16 cellular contexts compared by ENCODE assay signal in the genomic region with DNA sequence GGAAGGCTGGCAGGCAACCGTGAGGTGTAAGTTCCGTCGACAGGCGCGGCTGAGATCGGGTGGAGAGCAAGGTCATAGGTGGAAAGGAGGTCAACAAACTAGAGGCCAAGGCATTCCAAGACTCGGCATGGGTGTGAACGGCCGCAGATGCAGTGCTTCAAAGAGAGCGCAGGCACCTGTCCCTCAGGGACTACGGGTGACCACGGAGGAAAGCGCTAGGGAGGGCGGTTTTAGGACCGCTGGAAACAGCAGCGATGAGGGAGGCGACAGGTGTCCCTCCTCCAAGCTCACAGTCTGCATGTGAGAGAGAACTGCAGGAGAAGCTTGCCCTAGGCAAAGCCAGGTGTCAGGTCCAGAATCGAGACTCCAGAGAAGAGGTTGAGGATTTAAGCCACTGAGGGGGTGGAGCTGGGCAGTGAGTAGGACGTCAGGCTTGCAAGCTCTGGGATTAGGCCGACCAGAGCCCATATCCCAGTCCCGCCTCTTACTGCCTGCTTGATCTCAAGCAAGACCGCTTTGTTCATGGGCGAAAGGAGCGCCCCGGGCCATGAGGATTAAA. TPM values are rescaled to one million over a fixed set of nuclear protein-coding genes. Genes with fewer than 3 reads are reported as not detected.
DNase-seq lines count a peak whose midpoint lies in the region; ATAC-seq and TF ChIP-seq lines count a peak whose summit lies in the region.
"Had no signal": no experiment of that assay in that cellular context is flagged by ENCODE, and none has a peak within 500 bp of the region (broad histone marks: within the 10 kb centered on the region; RNA-seq: fewer than 3 reads in every experiment).

No MANE protein-coding gene starts in this region.

- H3K4me1 Mint-ChIP-seq in natural killer cell, result peaks cover 16 to 21% of the 10 kb centered on the region in 2 donors
- peaks cover 19% of the 10 kb centered on the region in 2 donors for H3K4me1 Mint-ChIP-seq in natural killer cell treated with Interleukin-12 subunit alpha and Interleukin-12 subunit beta and Interleukin-15 and Interleukin-18, amount 100 ng/mL, for 72 hours (ENCODE audit: low read depth in 2 of 2)
- peaks cover 12 to 24% of the 10 kb centered on the region in 2 donors for H3K4me1 Mint-ChIP-seq in immature natural killer cell
- H3K4me1 Mint-ChIP-seq in type B pancreatic cell (ENCODE audit: unreplicated experiment), result peaks cover 4% of the 10 kb centered on the region
- peaks cover 25% of the 10 kb centered on the region for H3K4me1 Mint-ChIP-seq in activated CD8-positive, alpha-beta T cell treated with anti-CD3 and anti-CD28 coated beads, Interleukin-2, amount 10 ng/mL, durations not matched to agents 7 days and 5 days (ENCODE audit: low read depth)

- TF ChIP-seq CTCF in natural killer cell (IDR thresholded peaks at IDR 0.05) (no peak), type B pancreatic cell (conservative IDR thresholded peaks at IDR 0.05) (no peak), A673 (conservative IDR thresholded peaks at IDR 0.05; ENCODE audit: low read depth, low read length) (no peak)

- CTCF ChIA-PET in A673 (lab: Charles Lee), result no interaction called here
- CTCF ChIA-PET in activated CD8-positive, alpha-beta T cell treated with anti-CD3 and anti-CD28 coated beads, Interleukin-2, amount 10 ng/mL, durations not matched to agents 7 days and 5 days (lab: Charles Lee), result interaction anchor here (1.4 to 2.1 kb wide), 2 partner anchors 30 to 62 kb away, joined by 6 to 8 read pairs; a partner anchor contains a TSS

- peaks cover 44 to 47% of the 10 kb centered on the region in 2 donors for H3K27me3 Mint-ChIP-seq in natural killer cell (ENCODE audit: low read depth in 2 of 2)
- peaks cover 42 to 45% of the 10 kb centered on the region in 2 donors for H3K27me3 Mint-ChIP-seq in natural killer cell treated with Interleukin-12 subunit alpha and Interleukin-12 subunit beta and Interleukin-15 and Interleukin-18, amount 100 ng/mL, for 72 hours
- peaks cover 12 to 41% (median 25%) of the 10 kb centered on the region in 3 donors for H3K27me3 Mint-ChIP-seq in immature natural killer cell (ENCODE audit: low read depth in 3 of 3)
- peaks cover 68% of the 10 kb centered on the region for H3K27me3 Mint-ChIP-seq in type B pancreatic cell
- peaks cover 50% of the 10 kb centered on the region for H3K27me3 Mint-ChIP-seq in activated CD8-positive, alpha-beta T cell treated with anti-CD3 and anti-CD28 coated beads, Interleukin-2, amount 10 ng/mL, durations not matched to agents 7 days and 5 days (ENCODE audit: low read depth)

- H3K9me3 ChIP-seq in A673 (ENCODE audit: low read depth, low read length, poor library complexity, severe bottlenecking), result no peaks in the 10 kb centered on the region

- DNase-seq in natural killer cell, result no peak
- no peak for DNase-seq in natural killer cell treated with Interleukin-12 subunit alpha and Interleukin-12 subunit beta and Interleukin-15 and Interleukin-18, amount 100 ng/mL, for 72 hours (ENCODE audit: low spot score)
- DNase-seq in dermis blood vessel endothelial cell, result peak; percentile 29
- DNase-seq in immature natural killer cell, result no peak
- no peak for DNase-seq in type B pancreatic cell (ENCODE audit: extremely low spot score, unreplicated experiment)
- no peak for DNase-seq in A673 (ENCODE audit: low spot score)
- no peak for DNase-seq in activated CD8-positive, alpha-beta T cell treated with anti-CD3 and anti-CD28 coated beads, Interleukin-2, amount 10 ng/mL, durations not matched to agents 7 days and 5 days
- no peak for DNase-seq in NCI-H1092 (lab: John Stamatoyannopoulos, UW)
- DNase-seq: amygdala; effector CD8-positive, alpha-beta T cell; NCI-H2081; NK-92 treated with Interleukin-12 subunit alpha and Interleukin-12 subunit beta, amount 100 ng/mL, for 24 hours; SHP77 treated with DMSO at 0.1 percent for 48 hours had no signal

- no peaks in the 10 kb centered on the region for H3K36me3 ChIP-seq in A673 (ENCODE audit: insufficient read depth, low read length, poor library complexity, severe bottlenecking)

- no peaks in the 10 kb centered on the region for H3K9me3 Mint-ChIP-seq in natural killer cell
- no peaks in the 10 kb centered on the region for H3K9me3 Mint-ChIP-seq in natural killer cell treated with Interleukin-12 subunit alpha and Interleukin-12 subunit beta and Interleukin-15 and Interleukin-18, amount 100 ng/mL, for 72 hours
- no peaks in the 10 kb centered on the region for H3K9me3 Mint-ChIP-seq in immature natural killer cell
- no peaks in the 10 kb centered on the region for H3K9me3 Mint-ChIP-seq in type B pancreatic cell
- H3K9me3 Mint-ChIP-seq in activated CD8-positive, alpha-beta T cell treated with anti-CD3 and anti-CD28 coated beads, Interleukin-2, amount 10 ng/mL, durations not matched to agents 7 days and 5 days (ENCODE audit: insufficient read depth), result peaks cover 6% of the 10 kb centered on the region
- H3K9me3 Mint-ChIP-seq: stimulated activated naive CD8-positive, alpha-beta T cell treated with anti-CD3 and anti-CD28 coated beads, Interleukin-15, Interleukin-2, amounts not matched to agents 100 ng/mL and 50 ng/mL, for 24 hours had no signal

- H3K36me3 Mint-ChIP-seq in natural killer cell (no peaks in the 10 kb centered on the region), immature natural killer cell (peaks cover 0 to 10% (median 10%) of the 10 kb centered on the region in 3 donors), type B pancreatic cell (no peaks in the 10 kb centered on the region)
- no peaks in the 10 kb centered on the region for H3K36me3 Mint-ChIP-seq in natural killer cell treated with Interleukin-12 subunit alpha and Interleukin-12 subunit beta and Interleukin-15 and Interleukin-18, amount 100 ng/mL, for 72 hours
- peaks cover 3% of the 10 kb centered on the region for H3K36me3 Mint-ChIP-seq in activated CD8-positive, alpha-beta T cell treated with anti-CD3 and anti-CD28 coated beads, Interleukin-2, amount 10 ng/mL, durations not matched to agents 7 days and 5 days (ENCODE audit: low read depth)

- intact Hi-C loops in natural killer cell (cut with micrococcal nuclease) (loop anchor here (5.0 kb wide), 1 partner anchor 64 kb away; no protein-coding TSS in a partner anchor), A673 (cut with micrococcal nuclease; ENCODE audit: unreplicated experiment) (no loop called here)

- H3K4me3 ChIP-seq in A673 (ENCODE audit: low read depth, low read length, poor library complexity, severe bottlenecking), result no peak overlapping the region

- peak overlapping the region; percentile 78 for H3K4me3 Mint-ChIP-seq in natural killer cell
- no peak overlapping the region for H3K4me3 Mint-ChIP-seq in natural killer cell treated with Interleukin-12 subunit alpha and Interleukin-12 subunit beta and Interleukin-15 and Interleukin-18, amount 100 ng/mL, for 72 hours
- H3K4me3 Mint-ChIP-seq in immature natural killer cell, result peak overlapping the region; percentile 6 to 50 (median 27)
- peak overlapping the region; percentile 81 for H3K4me3 Mint-ChIP-seq in type B pancreatic cell
- no peak overlapping the region for H3K4me3 Mint-ChIP-seq in activated CD8-positive, alpha-beta T cell treated with anti-CD3 and anti-CD28 coated beads, Interleukin-2, amount 10 ng/mL, durations not matched to agents 7 days and 5 days
- H3K4me3 Mint-ChIP-seq: activated CD8-positive, alpha-beta memory T cell treated with anti-CD3 and anti-CD28 coated beads, Interleukin-2, amount 10 ng/mL, durations not matched to agents 7 days and 5 days; stimulated activated naive CD8-positive, alpha-beta T cell treated with anti-CD3 and anti-CD28 coated beads, Interleukin-15, Interleukin-2, amounts not matched to agents 100 ng/mL and 50 ng/mL, for 24 hours had no signal

- peaks cover 10% of the 10 kb centered on the region for H3K4me1 ChIP-seq in A673 (ENCODE audit: insufficient read depth, low read length, poor library complexity, severe bottlenecking)

- no peak for ATAC-seq in natural killer cell
- ATAC-seq in natural killer cell treated with Interleukin-12 subunit alpha and Interleukin-12 subunit beta and Interleukin-15 and Interleukin-18, amount 100 ng/mL, for 72 hours, result no peak
- ATAC-seq in activated CD8-positive, alpha-beta T cell treated with anti-CD3 and anti-CD28 coated beads, Interleukin-2, amount 10 ng/mL, durations not matched to agents 7 days and 5 days, result no peak
- ATAC-seq: activated CD8-positive, alpha-beta memory T cell treated with anti-CD3 and anti-CD28 coated beads, Interleukin-2, amount 10 ng/mL, durations not matched to agents 7 days and 5 days had no signal

- POLR2A ChIA-PET in A673 (lab: Charles Lee; ENCODE audit: low non-redundant PET), result no interaction called here
- POLR2A ChIA-PET in activated CD8-positive, alpha-beta T cell treated with anti-CD3 and anti-CD28 coated beads, Interleukin-2, amount 10 ng/mL, durations not matched to agents 7 days and 5 days (lab: Charles Lee), result interaction anchor here (0.6 kb wide), 1 partner anchor 85 kb away, joined by 3 read pairs; no protein-coding TSS in a partner anchor

- H3K27ac Mint-ChIP-seq in natural killer cell, result no peak overlapping the region
- H3K27ac Mint-ChIP-seq in natural killer cell treated with Interleukin-12 subunit alpha and Interleukin-12 subunit beta and Interleukin-15 and Interleukin-18, amount 100 ng/mL, for 72 hours, result no peak overlapping the region
- no peak overlapping the region for H3K27ac Mint-ChIP-seq in immature natural killer cell
- no peak overlapping the region for H3K27ac Mint-ChIP-seq in type B pancreatic cell
- H3K27ac Mint-ChIP-seq in activated CD8-positive, alpha-beta T cell treated with anti-CD3 and anti-CD28 coated beads, Interleukin-2, amount 10 ng/mL, durations not matched to agents 7 days and 5 days, result no peak overlapping the region
- H3K27ac Mint-ChIP-seq: activated CD8-positive, alpha-beta memory T cell treated with anti-CD3 and anti-CD28 coated beads, Interleukin-2, amount 10 ng/mL, durations not matched to agents 7 days and 5 days; stimulated activated naive CD8-positive, alpha-beta T cell treated with anti-CD3 and anti-CD28 coated beads, Interleukin-15, Interleukin-2, amounts not matched to agents 100 ng/mL and 50 ng/mL, for 24 hours had no signal

- H3K27me3 ChIP-seq in A673 (replicated peaks; ENCODE audit: insufficient read depth, low read depth, low read length, poor library complexity), result peaks cover 43% of the 10 kb centered on the region

- no TSS peak for BruUV-seq in A673 (replicated peaks; lab: Mats Ljungman, UMichigan)

- no peak overlapping the region for H3K27ac ChIP-seq in A673 (ENCODE audit: low read depth, low read length, poor library complexity, severe bottlenecking)

RNA-seq across cellular contexts. Expression of a gene that starts 1.6 kb away (rescaled TPM):
- total RNA-seq in natural killer cell (not detected), dermis blood vessel endothelial cell (not detected in 2 replicates), type B pancreatic cell (ENCODE audit: low replicate concordance) (not detected in 2 replicates), A673 (2021) (not detected in 2 replicates)
- total RNA-seq in natural killer cell treated with Interleukin-12 subunit alpha and Interleukin-12 subunit beta and Interleukin-15 and Interleukin-18, amount 100 ng/mL, for 72 hours, result not detected
- not detected for polyA plus RNA-seq in immature natural killer cell
- not detected for total RNA-seq in activated CD8-positive, alpha-beta T cell treated with anti-CD3 and anti-CD28 coated beads, Interleukin-2, amount 10 ng/mL, durations not matched to agents 7 days and 5 days
- total RNA-seq: activated CD8-positive, alpha-beta memory T cell treated with anti-CD3 and anti-CD28 coated beads, Interleukin-2, amount 10 ng/mL, durations not matched to agents 7 days and 5 days; renal cortical epithelial cell had no signal

RNA-seq across cellular contexts. Expression of a gene that starts 29.2 kb away (rescaled TPM):
- total RNA-seq in natural killer cell (10 to 100 TPM; 32.0 to 39.4 (median 33.6) TPM), dermis blood vessel endothelial cell (2.7 TPM in 2 replicates), type B pancreatic cell (ENCODE audit: low replicate concordance) (11.2 and 12.5 TPM in 2 replicates), A673 (2021) (19.2 and 24.2 TPM in 2 replicates)
- total RNA-seq in natural killer cell treated with Interleukin-12 subunit alpha and Interleukin-12 subunit beta and Interleukin-15 and Interleukin-18, amount 100 ng/mL, for 72 hours, result 10 to 100 TPM; 13.1 to 14.9 TPM
- 10 to 100 TPM; 11.2 to 17.9 (median 13.0) TPM for polyA plus RNA-seq in immature natural killer cell
- 10 to 100 TPM; 12.3 to 13.7 TPM for total RNA-seq in activated CD8-positive, alpha-beta T cell treated with anti-CD3 and anti-CD28 coated beads, Interleukin-2, amount 10 ng/mL, durations not matched to agents 7 days and 5 days

Comparison
In these comparisons a context has a peak if more than half of its experiments do, and no peak if none do; other contexts are left out.
1. H3K4me3 Mint-ChIP-seq: peak in natural killer cell (single experiment), immature natural killer cell (5 of 5) and type B pancreatic cell (single experiment); none in natural killer cell treated with Interleukin-12 subunit alpha and Interleukin-12 subunit beta and Interleukin-15 and Interleukin-18, amount 100 ng/mL, for 72 hours (single experiment) and activated CD8-positive, alpha-beta T cell treated with anti-CD3 and anti-CD28 coated beads, Interleukin-2, amount 10 ng/mL, durations not matched to agents 7 days and 5 days (single experiment).